Comparison of ENCODE assay signal across 12 cellular contexts in the genomic region with DNA sequence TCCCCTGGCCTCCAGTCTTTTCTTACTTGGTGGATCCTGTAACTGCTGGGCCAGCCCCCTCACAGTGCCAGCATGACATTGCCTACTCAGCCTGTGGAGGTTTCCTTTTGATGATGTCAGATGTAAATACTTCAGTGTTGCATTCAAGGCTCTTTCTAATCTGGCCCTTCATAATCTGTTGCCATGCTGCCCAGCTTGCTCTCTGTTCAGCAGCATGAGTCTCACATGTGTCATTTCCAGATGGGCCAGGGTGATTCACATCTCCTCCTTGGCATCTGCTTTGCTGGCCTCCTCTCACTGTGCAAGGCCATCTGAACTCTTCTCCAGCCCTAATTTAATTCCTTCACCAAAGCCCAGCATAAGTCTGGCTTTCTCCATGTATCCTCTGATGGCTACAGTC. TPM values are rescaled to one million over a fixed set of nuclear protein-coding genes. Genes with fewer than 3 reads are reported as not detected.
DNase-seq lines count a peak whose midpoint lies in the region; ATAC-seq and TF ChIP-seq lines count a peak whose summit lies in the region.
"Had no signal": no experiment of that assay in that cellular context is flagged by ENCODE, and none has a peak within 500 bp of the region (broad histone marks: within the 10 kb centered on the region; RNA-seq: fewer than 3 reads in every experiment).

No MANE protein-coding gene starts in this region.

- H3K4me1 Mint-ChIP-seq in natural killer cell treated with Interleukin-12 subunit alpha and Interleukin-12 subunit beta and Interleukin-15 and Interleukin-18, amount 100 ng/mL, for 72 hours (ENCODE audit: low read depth in 2 of 2): no peaks in the 10 kb centered on the region

- no peak overlapping the region for H3K4me3 ChIP-seq in BE2C (ENCODE audit: low read depth, low read length)
- no peak overlapping the region for H3K4me3 ChIP-seq in astrocyte of the cerebellum (ENCODE audit: low read depth, low read length)
- H3K4me3 ChIP-seq in colonic mucosa: no peak overlapping the region

- H3K9me3 ChIP-seq in BE2C: no peaks in the 10 kb centered on the region
- no peaks in the 10 kb centered on the region for H3K9me3 ChIP-seq in colonic mucosa

- ATAC-seq in GM19035 (IDR thresholded peaks at IDR 0.05; ENCODE audit: unreplicated experiment): no peak
- ATAC-seq in natural killer cell treated with Interleukin-12 subunit alpha and Interleukin-12 subunit beta and Interleukin-15 and Interleukin-18, amount 100 ng/mL, for 72 hours: no peak
- ATAC-seq: effector memory CD8-positive, alpha-beta T cell; stimulated activated memory B cell treated with anti-CD40 and anti-IgM and Interleukin-4, amounts not matched to agents 10 μg/mL and 1 μg/mL and 100 μg/mL, for 72 hours had no signal

- no peak overlapping the region for H3K9ac ChIP-seq in colonic mucosa (ENCODE audit: low read depth in 2 of 2, low read length in 2 of 2)

- H3K27me3 ChIP-seq in BE2C: no peaks in the 10 kb centered on the region
- H3K27me3 ChIP-seq in colonic mucosa: no peaks in the 10 kb centered on the region

- TF ChIP-seq CTCF in BE2C (IDR thresholded peaks at IDR 0.05; ENCODE audit: low read depth, low read length): no peak
- no peak for TF ChIP-seq CTCF in astrocyte of the cerebellum (IDR thresholded peaks at IDR 0.05; ENCODE audit: low read depth, low read length, missing control alignments)
- TF ChIP-seq CTCF in colonic mucosa (IDR thresholded peaks at IDR 0.05): no peak

- in situ Hi-C loops in astrocyte of the cerebellum (cut with HindIII; ENCODE audit: low sequenced_read_pairs): no loop called here

- no peak overlapping the region for H3K4me3 Mint-ChIP-seq in natural killer cell treated with Interleukin-12 subunit alpha and Interleukin-12 subunit beta and Interleukin-15 and Interleukin-18, amount 100 ng/mL, for 72 hours
- H3K4me3 Mint-ChIP-seq: effector memory CD8-positive, alpha-beta T cell; stimulated activated memory B cell treated with anti-CD40 and anti-IgM and Interleukin-4, amounts not matched to agents 10 μg/mL and 1 μg/mL and 100 μg/mL, for 72 hours had no signal

- no peak overlapping the region for H3K27ac Mint-ChIP-seq in natural killer cell treated with Interleukin-12 subunit alpha and Interleukin-12 subunit beta and Interleukin-15 and Interleukin-18, amount 100 ng/mL, for 72 hours
- H3K27ac Mint-ChIP-seq: effector memory CD8-positive, alpha-beta T cell; stimulated activated memory B cell treated with anti-CD40 and anti-IgM and Interleukin-4, amounts not matched to agents 10 μg/mL and 1 μg/mL and 100 μg/mL, for 72 hours had no signal

- DNase-seq in BE2C: peak; percentile 38
- DNase-seq in HS-5 (ENCODE audit: low read depth): peak; percentile 88
- peak; percentile 31 for DNase-seq in astrocyte of the cerebellum (ENCODE audit: low read depth)
- DNase-seq in iris pigment epithelial cell (ENCODE audit: low read depth): peak; percentile 14
- DNase-seq in natural killer cell treated with Interleukin-12 subunit alpha and Interleukin-12 subunit beta and Interleukin-15 and Interleukin-18, amount 100 ng/mL, for 72 hours (ENCODE audit: low spot score): no peak
- DNase-seq in NCI-H748 treated with DMSO at 0.1 percent for 48 hours (lab: John Stamatoyannopoulos, UW): no peak
- no peak for DNase-seq in colonic mucosa
- DNase-seq: AML-193; effector memory CD8-positive, alpha-beta T cell; Right ventricle myocardium superior had no signal

- H3K36me3 ChIP-seq in BE2C (no peaks in the 10 kb centered on the region), colonic mucosa (no peaks in the 10 kb centered on the region)

- no peak overlapping the region for H3K27ac ChIP-seq in colonic mucosa

- H3K4me1 ChIP-seq in BE2C (peaks cover 14% of the 10 kb centered on the region), colonic mucosa (no peaks in the 10 kb centered on the region)

- H3K36me3 Mint-ChIP-seq in natural killer cell treated with Interleukin-12 subunit alpha and Interleukin-12 subunit beta and Interleukin-15 and Interleukin-18, amount 100 ng/mL, for 72 hours: no peaks in the 10 kb centered on the region
- H3K36me3 Mint-ChIP-seq: stimulated activated memory B cell treated with anti-CD40 and anti-IgM and Interleukin-4, amounts not matched to agents 10 μg/mL and 1 μg/mL and 100 μg/mL, for 72 hours had no signal

- intact Hi-C loops in colonic mucosa (cut with DNase I): no loop called here

- peaks cover 11 to 20% of the 10 kb centered on the region in 2 donors for H3K27me3 Mint-ChIP-seq in natural killer cell treated with Interleukin-12 subunit alpha and Interleukin-12 subunit beta and Interleukin-15 and Interleukin-18, amount 100 ng/mL, for 72 hours
- H3K27me3 Mint-ChIP-seq: stimulated activated memory B cell treated with anti-CD40 and anti-IgM and Interleukin-4, amounts not matched to agents 10 μg/mL and 1 μg/mL and 100 μg/mL, for 72 hours had no signal

- no peaks in the 10 kb centered on the region for H3K9me3 Mint-ChIP-seq in natural killer cell treated with Interleukin-12 subunit alpha and Interleukin-12 subunit beta and Interleukin-15 and Interleukin-18, amount 100 ng/mL, for 72 hours
- H3K9me3 Mint-ChIP-seq: effector memory CD8-positive, alpha-beta T cell had no signal

RNA-seq across cellular contexts. Expression of a gene that starts 57.2 kb away (rescaled TPM):
- polyA plus RNA-seq in BE2C (2012; ENCODE audit: insufficient read depth, insufficient read length, low read depth): 5.1 TPM
- 10 to 100 TPM; 15.9 to 53.1 TPM for total RNA-seq in natural killer cell treated with Interleukin-12 subunit alpha and Interleukin-12 subunit beta and Interleukin-15 and Interleukin-18, amount 100 ng/mL, for 72 hours
- 10 to 100 TPM in 1 of 2 donors, 1 to 10 TPM in 1; 9.5 to 20.8 TPM for total RNA-seq in colonic mucosa

Comparison
In these comparisons a context has a peak if more than half of its experiments do, and no peak if none do; other contexts are left out.
1. DNase-seq: peak in BE2C (single experiment), HS-5 (single experiment), astrocyte of the cerebellum (single experiment) and iris pigment epithelial cell (single experiment); none in natural killer cell treated with Interleukin-12 subunit alpha and Interleukin-12 subunit beta and Interleukin-15 and Interleukin-18, amount 100 ng/mL, for 72 hours (single experiment), NCI-H748 treated with DMSO at 0.1 percent for 48 hours (single experiment) and colonic mucosa (single experiment).